15 cellular contexts compared by ENCODE assay signal in genomic region chr5:72079288-72079687, GRCh38. TPM values are rescaled to one million over a fixed set of nuclear protein-coding genes. Genes with fewer than 3 reads are reported as not detected.
DNase-seq lines count a peak whose midpoint lies in the region; ATAC-seq and TF ChIP-seq lines count a peak whose summit lies in the region.
"Had no signal": no experiment of that assay in that cellular context is flagged by ENCODE, and none has a peak within 500 bp of the region (broad histone marks: within the 10 kb centered on the region; RNA-seq: fewer than 3 reads in every experiment).

No MANE protein-coding gene starts in this region.

- H3K27ac Mint-ChIP-seq in Calu3 (ENCODE audit: unreplicated experiment): no peak overlapping the region
- H3K27ac Mint-ChIP-seq in naive thymus-derived CD4-positive, alpha-beta T cell: no peak overlapping the region
- H3K27ac Mint-ChIP-seq: CD4-positive, CD25-positive, alpha-beta regulatory T cell; stimulated activated naive CD8-positive, alpha-beta T cell treated with anti-CD3 and anti-CD28 coated beads, Interleukin-15, amount 100 ng/mL, for 72 hours had no signal

- H3K4me1 ChIP-seq in Loucy (ENCODE audit: insufficient read depth, low read length, poor library complexity, severe bottlenecking) (peaks cover 28% of the 10 kb centered on the region), liver (ENCODE audit: control insufficient read depth in 4 of 4, insufficient read depth in 4 of 4, low read length in 3 of 4) (no peaks in the 10 kb centered on the region)
- no peaks in the 10 kb centered on the region for H3K4me1 ChIP-seq in naive thymus-derived CD4-positive, alpha-beta T cell (ENCODE audit: control insufficient read depth in 2 of 2, insufficient read depth in 2 of 2, low read length in 2 of 2)
- H3K4me1 ChIP-seq: prostate gland had no signal

- H3K9me2 ChIP-seq in Loucy (replicated peaks; ENCODE audit: low read depth, low read length): no peaks in the 10 kb centered on the region

- H3K27me3 ChIP-seq in Loucy (ENCODE audit: insufficient read depth, low read length, poor library complexity, severe bottlenecking): no peaks in the 10 kb centered on the region
- H3K27me3 ChIP-seq in liver (ENCODE audit: control insufficient read depth in 4 of 4, insufficient read depth in 4 of 4, low read length in 3 of 4): peaks cover 0 to 2% (median 0%) of the 10 kb centered on the region in 4 donors
- H3K27me3 ChIP-seq in naive thymus-derived CD4-positive, alpha-beta T cell (ENCODE audit: control insufficient read depth in 2 of 2, insufficient read depth in 2 of 2, low read length in 2 of 2): no peaks in the 10 kb centered on the region

- no peak for TF ChIP-seq CTCF in Calu3 (IDR thresholded peaks at IDR 0.05; ENCODE audit: unreplicated experiment)
- TF ChIP-seq CTCF in Loucy (conservative IDR thresholded peaks at IDR 0.05; ENCODE audit: low read length): peak; percentile 25; the same call in 1 of the 2 replicates
- TF ChIP-seq CTCF in choroid plexus epithelial cell (conservative IDR thresholded peaks at IDR 0.05; ENCODE audit: low read depth, low read length): peak; percentile 20
- TF ChIP-seq CTCF in liver (IDR thresholded peaks at IDR 0.05; ENCODE audit: low read depth, low read length, missing input control): no peak

- peak overlapping the region; percentile 7 for H3K4me3 ChIP-seq in Loucy (ENCODE audit: low read length, poor library complexity, severe bottlenecking)
- H3K4me3 ChIP-seq in choroid plexus epithelial cell (ENCODE audit: low read depth, low read length): no peak overlapping the region
- no peak overlapping the region for H3K4me3 ChIP-seq in liver (ENCODE audit: low read depth in 1 of 3, low read length in 3 of 3)
- no peak overlapping the region for H3K4me3 ChIP-seq in naive thymus-derived CD4-positive, alpha-beta T cell (ENCODE audit: low read length)
- H3K4me3 ChIP-seq: prostate gland had no signal

- no peaks in the 10 kb centered on the region for H3K9me3 Mint-ChIP-seq in Calu3 (ENCODE audit: low read depth, unreplicated experiment)
- H3K9me3 Mint-ChIP-seq in naive thymus-derived CD4-positive, alpha-beta T cell: peaks cover 0 to 2% (median 0%) of the 10 kb centered on the region in 11 donors
- H3K9me3 Mint-ChIP-seq: stimulated activated naive CD8-positive, alpha-beta T cell treated with anti-CD3 and anti-CD28 coated beads, Interleukin-15, amount 100 ng/mL, for 72 hours had no signal

- H3K27ac ChIP-seq in liver (ENCODE audit: low read depth in 1 of 2, low read length in 2 of 2): no peak overlapping the region
- H3K27ac ChIP-seq in naive thymus-derived CD4-positive, alpha-beta T cell (ENCODE audit: low read depth, low read length): no peak overlapping the region
- H3K27ac ChIP-seq: prostate gland, RWPE1, VCaP had no signal

- H3K9me3 ChIP-seq in Loucy (ENCODE audit: insufficient read depth, low read depth, low read length) (no peaks in the 10 kb centered on the region), liver (ENCODE audit: control insufficient read depth in 4 of 4, low read length in 3 of 4) (no peaks in the 10 kb centered on the region)
- no peaks in the 10 kb centered on the region for H3K9me3 ChIP-seq in naive thymus-derived CD4-positive, alpha-beta T cell (ENCODE audit: control insufficient read depth in 2 of 3, low read length in 3 of 3)
- H3K9me3 ChIP-seq: prostate gland had no signal

- ATAC-seq in HG02642 (IDR thresholded peaks at IDR 0.05; ENCODE audit: poor library complexity, unreplicated experiment): no peak
- ATAC-seq in naive thymus-derived CD4-positive, alpha-beta T cell: no peak
- ATAC-seq: stimulated activated naive CD8-positive, alpha-beta T cell treated with anti-CD3 and anti-CD28 coated beads, Interleukin-15, amount 100 ng/mL, for 72 hours had no signal

- CTCF ChIA-PET in Calu3 (lab: Charles Lee): interaction anchor here (0.8 to 1.4 kb wide), 2 partner anchors 13 to 157 kb away, joined by 3 read pairs; no protein-coding TSS in a partner anchor
- CTCF ChIA-PET in naive thymus-derived CD4-positive, alpha-beta T cell (lab: Charles Lee): no interaction called here

- no peaks in the 10 kb centered on the region for H3F3A ChIP-seq in Loucy (ENCODE audit: low read depth)

- H3K36me3 Mint-ChIP-seq in Calu3 (ENCODE audit: insufficient read depth, unreplicated experiment): no peaks in the 10 kb centered on the region
- H3K36me3 Mint-ChIP-seq in naive thymus-derived CD4-positive, alpha-beta T cell: no peaks in the 10 kb centered on the region
- H3K36me3 Mint-ChIP-seq: CD4-positive, CD25-positive, alpha-beta regulatory T cell had no signal

- no peak overlapping the region for H3K9ac ChIP-seq in Loucy (ENCODE audit: low read depth, low read length, poor library complexity, severe bottlenecking)
- H3K9ac ChIP-seq in liver (ENCODE audit: low read depth in 1 of 2, low read length in 2 of 2): no peak overlapping the region

- intact Hi-C loops in Calu3 (cut with micrococcal nuclease; ENCODE audit: unreplicated experiment): no loop called here
- intact Hi-C loops in naive thymus-derived CD4-positive, alpha-beta T cell (cut with micrococcal nuclease): no loop called here

- no TSS peak for BruUV-seq in Calu3 (replicated peaks; lab: Mats Ljungman, UMichigan)

- peaks cover 22% of the 10 kb centered on the region for H3K27me3 Mint-ChIP-seq in Calu3 (ENCODE audit: unreplicated experiment)
- H3K27me3 Mint-ChIP-seq in naive thymus-derived CD4-positive, alpha-beta T cell: peaks cover 34 to 45% (median 37%) of the 10 kb centered on the region in 5 donors

- peak overlapping the region; percentile 54; the same call in 1 of the 2 replicates for H2AFZ ChIP-seq in Loucy (ENCODE audit: low read length)

- H3K4me3 Mint-ChIP-seq in Calu3 (ENCODE audit: low read depth, unreplicated experiment): no peak overlapping the region
- no peak overlapping the region for H3K4me3 Mint-ChIP-seq in naive thymus-derived CD4-positive, alpha-beta T cell
- H3K4me3 Mint-ChIP-seq: CD4-positive, CD25-positive, alpha-beta regulatory T cell; stimulated activated naive CD8-positive, alpha-beta T cell treated with anti-CD3 and anti-CD28 coated beads, Interleukin-15, amount 100 ng/mL, for 72 hours had no signal

- H3K79me2 ChIP-seq in Loucy (ENCODE audit: insufficient read depth, low read length): no peaks in the 10 kb centered on the region

- DNase-seq in Calu3: peak; percentile 11
- DNase-seq in choroid plexus epithelial cell (ENCODE audit: low read depth): peak; percentile 10
- no peak for DNase-seq in occipital lobe (lab: John Stamatoyannopoulos, UW)
- DNase-seq in naive thymus-derived CD4-positive, alpha-beta T cell: no peak
- DNase-seq in NCI-H187 (lab: John Stamatoyannopoulos, UW): no peak
- DNase-seq: CD4-positive, CD25-positive, alpha-beta regulatory T cell; effector CD8-positive, alpha-beta T cell; NCI-H2081; stimulated activated naive CD8-positive, alpha-beta T cell treated with anti-CD3 and anti-CD28 coated beads, Interleukin-15, amount 100 ng/mL, for 72 hours had no signal

- 14% methylated on average over 7 of the region's 7 CpGs for WGBS in liver

- no peaks in the 10 kb centered on the region for H4K20me1 ChIP-seq in Loucy (ENCODE audit: insufficient read depth, low read length, poor library complexity, severe bottlenecking)

- POLR2A ChIA-PET in naive thymus-derived CD4-positive, alpha-beta T cell (lab: Charles Lee): no interaction called here

- TF ChIP-seq RAD21 in liver (IDR thresholded peaks at IDR 0.05): peak in 1 of 2 donors; percentile 36

- no peaks in the 10 kb centered on the region for H3K36me3 ChIP-seq in Loucy (ENCODE audit: insufficient read depth, low read length)
- no peaks in the 10 kb centered on the region for H3K36me3 ChIP-seq in liver (ENCODE audit: control insufficient read depth in 4 of 4, insufficient read depth in 3 of 4, low read depth in 1 of 4, low read length in 3 of 4)
- no peaks in the 10 kb centered on the region for H3K36me3 ChIP-seq in naive thymus-derived CD4-positive, alpha-beta T cell (ENCODE audit: control insufficient read depth in 2 of 3, insufficient read depth in 3 of 3, low read length in 3 of 3)
- H3K36me3 ChIP-seq: prostate gland had no signal

- H3K4me2 ChIP-seq in Loucy (ENCODE audit: low read depth, low read length, poor library complexity, severe bottlenecking): peak overlapping the region; percentile 43

- no peaks in the 10 kb centered on the region for H3K4me1 Mint-ChIP-seq in Calu3 (ENCODE audit: low read depth, unreplicated experiment)
- no peaks in the 10 kb centered on the region for H3K4me1 Mint-ChIP-seq in naive thymus-derived CD4-positive, alpha-beta T cell
- H3K4me1 Mint-ChIP-seq: CD4-positive, CD25-positive, alpha-beta regulatory T cell; stimulated activated naive CD8-positive, alpha-beta T cell treated with anti-CD3 and anti-CD28 coated beads, Interleukin-15, amount 100 ng/mL, for 72 hours had no signal

TF ChIP-seq in liver, 16 proteins besides CTCF, POLR2A, EP300 and RAD21:
- TF ChIP-seq SP1 (IDR thresholded peaks at IDR 0.05) (no peak), NR2F2 (IDR thresholded peaks at IDR 0.05) (peak; percentile 58), TAF1 (conservative IDR thresholded peaks at IDR 0.05) (no peak)
TF ChIP-seq in liver: peak in this region for 1.

RNA-seq across cellular contexts. Expression of gene MAP1B, which starts 28.0 kb away (rescaled TPM):
- total RNA-seq in Calu3 (2022): 21.5 and 34.6 TPM in 2 replicates
- total RNA-seq in liver: 1 to 10 TPM in 1 of 2 donors, under 1 TPM in 1; 0.93 to 5.0 TPM
- polyA plus RNA-seq in liver: 1 to 10 TPM in 1 of 2 donors, under 1 TPM in 1; 0.58 to 3.2 TPM
- total RNA-seq in occipital lobe: 593 TPM
- under 1 TPM in 1 of 5 experiments, not detected in 4; 0.10 TPM for total RNA-seq in naive thymus-derived CD4-positive, alpha-beta T cell
- polyA plus RNA-seq in naive thymus-derived CD4-positive, alpha-beta T cell: under 1 TPM; 0.06 to 0.21 TPM

Comparison
In these comparisons a context has a peak if more than half of its experiments do, and no peak if none do; other contexts are left out.
1. DNase-seq: peak in Calu3 (single experiment) and choroid plexus epithelial cell (single experiment); none in occipital lobe (single experiment), naive thymus-derived CD4-positive, alpha-beta T cell (0 of 9) and NCI-H187 (0 of 2).
2. CTCF ChIP-seq: peak in Loucy (single experiment) and choroid plexus epithelial cell (single experiment); none in Calu3 (single experiment) and liver (single experiment).
3. RNA of gene MAP1B, which starts 28.0 kb away (total RNA-seq): 593 TPM in occipital lobe (single experiment); 21.5 to 34.6 TPM in Calu3, 0.93 to 5.0 TPM in liver and 0.10 TPM in naive thymus-derived CD4-positive, alpha-beta T cell; every median in the first group is over 10 times any median in the second.